ENCODE assay signal across 12 cellular contexts in genomic region chr5:151038801-151039238, GRCh38. TPM values are rescaled to one million over a fixed set of nuclear protein-coding genes. Genes with fewer than 3 reads are reported as not detected.
A peak's percentile ranks its signal among the peaks of the same experiment; 100 is the strongest.
DNase-seq lines count a peak whose midpoint lies in the region; ATAC-seq and TF ChIP-seq lines count a peak whose summit lies in the region.
"Had no signal": no experiment of that assay in that cellular context is flagged by ENCODE, and none has a peak within 500 bp of the region (broad histone marks: within the 10 kb centered on the region; RNA-seq: fewer than 3 reads in every experiment).

No MANE protein-coding gene starts in this region.

- H3K36me3 ChIP-seq in right atrium auricular region: peaks cover 66% of the 10 kb centered on the region

- peak overlapping the region; percentile 76 for H3K27ac ChIP-seq in right atrium auricular region
- H3K27ac ChIP-seq: HL-60 had no signal

- in situ Hi-C loops in GM18951 (cut with MboI; ENCODE audit: low sequenced_read_pairs, unreplicated experiment): no loop called here

- no peaks in the 10 kb centered on the region for H3K9me3 ChIP-seq in right atrium auricular region

- H3K9me3 Mint-ChIP-seq in activated T-cell treated with anti-CD3 and anti-CD28 coated beads, Interleukin-2, amount 50 U/mL, for 72 hours: no peaks in the 10 kb centered on the region

- no peak overlapping the region for H3K4me3 Mint-ChIP-seq in activated T-cell treated with anti-CD3 and anti-CD28 coated beads, Interleukin-2, amount 50 U/mL, for 72 hours

- no peaks in the 10 kb centered on the region for H3K27me3 ChIP-seq in right atrium auricular region
- H3K27me3 ChIP-seq: dorsolateral prefrontal cortex had no signal

- peaks cover 0 to 39% of the 10 kb centered on the region in 2 donors for H3K4me1 ChIP-seq in right atrium auricular region

- H3K27me3 Mint-ChIP-seq in activated T-cell treated with anti-CD3 and anti-CD28 coated beads, Interleukin-2, amount 50 U/mL, for 72 hours (ENCODE audit: low read depth): no peaks in the 10 kb centered on the region

- TF ChIP-seq POLR2A in GM18951 (IDR thresholded peaks at IDR 0.05; ENCODE audit: extremely low read depth, insufficient read depth, insufficient read length): peak; percentile 16

- no peak for TF ChIP-seq CTCF in right atrium auricular region (IDR thresholded peaks at IDR 0.05)

- peak in 1 of 2 donors; percentile 32 for DNase-seq in activated T-cell treated with anti-CD3 and anti-CD28 coated beads, Interleukin-2, amount 50 U/mL, for 72 hours
- no peak for DNase-seq in right atrium auricular region (ENCODE audit: low spot score)
- DNase-seq in stimulated activated CD4-positive, alpha-beta T cell treated with anti-CD3 and anti-CD28 coated beads, Interleukin-1b, Interleukin-23, amount 100 ng/mL, for 48 hours: peak; percentile 56
- DNase-seq in activated CD8-positive, alpha-beta memory T cell treated with anti-CD3 and anti-CD28 coated beads, Interleukin-2, amount 50 U/mL, for 48 hours: no peak
- DNase-seq in effector CD4-positive, alpha-beta T cell: no peak
- DNase-seq: dorsolateral prefrontal cortex, mesendoderm, NCI-H446 had no signal

- no peak overlapping the region for H3K4me3 ChIP-seq in right atrium auricular region
- H3K4me3 ChIP-seq: dorsolateral prefrontal cortex had no signal

- H3K36me3 Mint-ChIP-seq in activated T-cell treated with anti-CD3 and anti-CD28 coated beads, Interleukin-2, amount 50 U/mL, for 72 hours (ENCODE audit: insufficient read depth in 2 of 2): peaks cover 26 to 37% of the 10 kb centered on the region in 2 donors

- ATAC-seq in activated T-cell treated with anti-CD3 and anti-CD28 coated beads, Interleukin-2, amount 50 U/mL, for 72 hours (replicated peaks in 1 of 2): peak; percentile 72 to 74
- no peak for ATAC-seq in GM21381 (IDR thresholded peaks at IDR 0.05; ENCODE audit: unreplicated experiment)
- no peak for ATAC-seq in HG02610 (IDR thresholded peaks at IDR 0.05; ENCODE audit: unreplicated experiment)

- H3K4me1 Mint-ChIP-seq in activated T-cell treated with anti-CD3 and anti-CD28 coated beads, Interleukin-2, amount 50 U/mL, for 72 hours (ENCODE audit: low read depth): peaks cover 13% of the 10 kb centered on the region

- no peak overlapping the region for H3K27ac Mint-ChIP-seq in activated T-cell treated with anti-CD3 and anti-CD28 coated beads, Interleukin-2, amount 50 U/mL, for 72 hours

RNA-seq across cellular contexts. Expression of gene GPX3, which starts 18.4 kb away (rescaled TPM):
- not detected for total RNA-seq in activated T-cell treated with anti-CD3 and anti-CD28 coated beads, Interleukin-2, amount 50 U/mL, for 72 hours
- 1,000 to 10,000 TPM; 2,222 to 2,480 TPM for total RNA-seq in right atrium auricular region

RNA-seq across cellular contexts. Expression of gene TNIP1, which starts 42.0 kb away (rescaled TPM):
- 100 to 1,000 TPM; 358 to 420 TPM for total RNA-seq in activated T-cell treated with anti-CD3 and anti-CD28 coated beads, Interleukin-2, amount 50 U/mL, for 72 hours
- 10 to 100 TPM; 68.9 to 92.6 TPM for total RNA-seq in right atrium auricular region

Comparison
In these comparisons a context has a peak if more than half of its experiments do, and no peak if none do; other contexts are left out.
1. ATAC-seq: peak in activated T-cell treated with anti-CD3 and anti-CD28 coated beads, Interleukin-2, amount 50 U/mL, for 72 hours (2 of 2); none in GM21381 (single experiment) and HG02610 (single experiment).
2. RNA of gene GPX3, which starts 18.4 kb away (total RNA-seq): 2,222 to 2,480 TPM in right atrium auricular region; not detected in activated T-cell treated with anti-CD3 and anti-CD28 coated beads, Interleukin-2, amount 50 U/mL, for 72 hours; every median in the first group is over 1,000 times any median in the second.